Comparison of ENCODE assay signal across 9 cellular contexts in the genomic region with DNA sequence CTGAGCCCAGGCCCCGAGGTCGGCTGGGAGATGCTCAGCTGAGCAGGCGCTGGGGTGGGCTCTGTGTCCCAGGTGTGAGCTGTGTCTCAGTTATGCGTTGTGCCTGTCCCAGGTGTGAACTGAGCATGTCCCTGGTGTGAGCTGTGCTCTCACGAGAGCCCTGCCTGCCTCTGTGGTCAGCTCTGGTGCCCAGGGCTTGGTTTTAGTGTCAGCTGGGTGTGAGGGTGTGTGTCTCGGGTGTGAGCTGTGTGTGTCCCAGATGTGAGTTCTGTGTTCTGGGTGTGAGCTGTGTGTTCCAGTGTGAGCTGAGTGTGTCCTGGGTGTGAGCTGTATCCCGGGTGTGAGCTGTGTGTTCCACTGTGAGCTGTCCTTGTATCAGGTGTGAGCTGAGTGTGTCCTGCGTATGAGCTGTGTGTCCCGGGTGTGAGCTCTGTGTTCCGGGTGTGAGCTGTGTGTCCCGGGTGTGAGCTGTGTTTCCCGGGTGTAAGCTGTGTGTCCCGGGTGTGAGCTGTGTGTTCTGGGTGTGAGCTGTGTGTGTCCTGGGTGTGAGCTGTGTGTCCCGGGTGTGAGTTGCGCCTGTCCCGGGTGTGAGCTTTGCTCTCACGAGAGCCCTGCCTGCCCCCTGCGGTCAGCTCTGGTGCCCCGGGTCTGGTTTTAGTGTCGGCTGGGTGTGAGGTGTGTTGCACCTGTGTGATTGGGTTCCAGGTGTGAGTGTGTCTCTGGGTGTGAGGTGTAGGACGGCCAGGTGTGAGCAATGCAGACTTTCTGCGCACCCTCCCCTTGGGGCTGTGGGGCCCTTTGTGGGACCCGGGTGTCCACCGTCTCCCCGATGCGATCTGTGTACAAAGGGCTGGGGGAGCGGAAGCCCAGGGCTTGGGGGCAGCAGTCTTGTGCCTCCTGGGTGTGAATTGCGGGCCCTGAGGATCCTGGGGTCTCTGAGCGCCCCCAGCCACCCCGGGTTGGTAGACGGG. TPM values are rescaled to one million over a fixed set of nuclear protein-coding genes. Genes with fewer than 3 reads are reported as not detected.
DNase-seq lines count a peak whose midpoint lies in the region; ATAC-seq and TF ChIP-seq lines count a peak whose summit lies in the region.
"Had no signal": no experiment of that assay in that cellular context is flagged by ENCODE, and none has a peak within 500 bp of the region (broad histone marks: within the 10 kb centered on the region; RNA-seq: fewer than 3 reads in every experiment).

No MANE protein-coding gene starts in this region.

- no TSS peak for BruUV-seq in PC-9 (replicated peaks; lab: Mats Ljungman, UMichigan)

- ATAC-seq in CD8-positive, alpha-beta T cell = peak; percentile 14
- ATAC-seq in naive thymus-derived CD4-positive, alpha-beta T cell = peak; percentile 28
- no peak for ATAC-seq in GM21447 (IDR thresholded peaks at IDR 0.05; ENCODE audit: unreplicated experiment)
- no peak for ATAC-seq in GM21528 (IDR thresholded peaks at IDR 0.05; ENCODE audit: low FRiP score, unreplicated experiment)

- peaks cover 11% of the 10 kb centered on the region for H3K36me3 Mint-ChIP-seq in CD8-positive, alpha-beta T cell
- peaks cover 0 to 20% (median 3%) of the 10 kb centered on the region in 5 donors for H3K36me3 Mint-ChIP-seq in naive thymus-derived CD4-positive, alpha-beta T cell

- no peaks in the 10 kb centered on the region for H3F3A ChIP-seq in PC-9 (ENCODE audit: insufficient read depth, low read depth)

- no peaks in the 10 kb centered on the region for H3K9me3 ChIP-seq in CD8-positive, alpha-beta T cell (ENCODE audit: low read length)
- no peaks in the 10 kb centered on the region for H3K9me3 ChIP-seq in naive thymus-derived CD4-positive, alpha-beta T cell (ENCODE audit: control insufficient read depth in 2 of 3, low read length in 3 of 3)
- no peaks in the 10 kb centered on the region for H3K9me3 ChIP-seq in PC-9 (ENCODE audit: insufficient read depth, low read depth)

- no peaks in the 10 kb centered on the region for H4K20me1 ChIP-seq in PC-9 (ENCODE audit: insufficient read depth)

- H3K9me2 ChIP-seq in PC-9 (ENCODE audit: insufficient read depth) = no peaks in the 10 kb centered on the region

- H3K4me3 Mint-ChIP-seq in CD8-positive, alpha-beta T cell = peak overlapping the region; percentile 90
- H3K4me3 Mint-ChIP-seq in naive thymus-derived CD4-positive, alpha-beta T cell = peak overlapping the region; percentile 87 to 96 (median 91)

- H3K27me3 Mint-ChIP-seq in CD8-positive, alpha-beta T cell (ENCODE audit: low read depth) = no peaks in the 10 kb centered on the region
- H3K27me3 Mint-ChIP-seq in naive thymus-derived CD4-positive, alpha-beta T cell = no peaks in the 10 kb centered on the region

- 46 to 57% (median 50%) methylated on average over 28 to 31 of the region's 31 CpGs for WGBS in adipose tissue, 3 donors

- CTCF ChIA-PET in CD8-positive, alpha-beta T cell (lab: Charles Lee) = interaction anchor here (1.1 to 8.5 kb wide), 7 partner anchors 14 to 104 kb away, joined by 3 to 58 read pairs (median 6); no protein-coding TSS in a partner anchor
- CTCF ChIA-PET in naive thymus-derived CD4-positive, alpha-beta T cell (lab: Charles Lee) = interaction anchor here (0.6 to 3.1 kb wide), 10 partner anchors 8 to 161 kb away, joined by 3 to 15 read pairs (median 4); no protein-coding TSS in a partner anchor
- CTCF ChIA-PET in PC-9 (lab: Charles Lee) = no interaction called here

- POLR2A ChIA-PET in CD8-positive, alpha-beta T cell (lab: Charles Lee) = interaction anchor here (0.6 to 1.7 kb wide), 12 partner anchors 9 to 188 kb away, joined by 3 to 9 read pairs (median 4); partner anchors contain the start of genes GADD45B and LMNB2
- POLR2A ChIA-PET in naive thymus-derived CD4-positive, alpha-beta T cell (lab: Charles Lee) = interaction anchor here (0.6 to 2.7 kb wide), 15 partner anchors 10 to 696 kb away, joined by 3 to 18 read pairs (median 6); partner anchors contain the start of gene LMNB2
- POLR2A ChIA-PET in PC-9 (lab: Charles Lee; ENCODE audit: unreplicated experiment) = no interaction called here

- peaks cover 32% of the 10 kb centered on the region for H3K4me1 Mint-ChIP-seq in CD8-positive, alpha-beta T cell (ENCODE audit: low read depth)
- H3K4me1 Mint-ChIP-seq in naive thymus-derived CD4-positive, alpha-beta T cell = peaks cover 21 to 40% (median 28%) of the 10 kb centered on the region in 7 donors

- H3K4me3 ChIP-seq in CD8-positive, alpha-beta T cell (ENCODE audit: low read depth, low read length) = peak overlapping the region; percentile 77
- H3K4me3 ChIP-seq in H7 (ENCODE audit: insufficient read depth, low read depth, low read length) (no peak overlapping the region), PC-9 (no peak overlapping the region)
- H3K4me3 ChIP-seq in naive thymus-derived CD4-positive, alpha-beta T cell (ENCODE audit: low read length) = peak overlapping the region; percentile 74

- H3K9me3 Mint-ChIP-seq in CD8-positive, alpha-beta T cell = no peaks in the 10 kb centered on the region
- H3K9me3 Mint-ChIP-seq in naive thymus-derived CD4-positive, alpha-beta T cell = peaks cover 0 to 2% (median 0%) of the 10 kb centered on the region in 11 donors

- H3K27ac Mint-ChIP-seq in CD8-positive, alpha-beta T cell = peak overlapping the region; percentile 90
- H3K27ac Mint-ChIP-seq in naive thymus-derived CD4-positive, alpha-beta T cell = peak overlapping the region; percentile 87 to 98 (median 92)

- no peak for TF ChIP-seq CTCF in CD8-positive, alpha-beta T cell (IDR thresholded peaks at IDR 0.05)
- TF ChIP-seq CTCF in PC-9 (conservative IDR thresholded peaks at IDR 0.05) = no peak

- no peak overlapping the region for H2AFZ ChIP-seq in PC-9

- H3K27ac ChIP-seq in CD8-positive, alpha-beta T cell (ENCODE audit: low read depth, low read length) = peak overlapping the region; percentile 71
- H3K27ac ChIP-seq in adipose tissue (ENCODE audit: low read depth, low read length) (peak overlapping the region; percentile 26), PC-9 (no peak overlapping the region)
- peak overlapping the region; percentile 59 for H3K27ac ChIP-seq in naive thymus-derived CD4-positive, alpha-beta T cell (ENCODE audit: low read depth, low read length)

- DNase-seq in CD8-positive, alpha-beta T cell = no peak
- DNase-seq in H7 = peak; percentile 68
- DNase-seq in naive thymus-derived CD4-positive, alpha-beta T cell = peak in 1 of 9 donors; percentile 21
- no peak for DNase-seq in CD1c-positive myeloid dendritic cell (ENCODE audit: extremely low spot score)
- DNase-seq in PC-9 = no peak
- DNase-seq: retina had no signal

- H3K4me1 ChIP-seq in CD8-positive, alpha-beta T cell (ENCODE audit: insufficient read depth, low read length) = peaks cover 21% of the 10 kb centered on the region
- H3K4me1 ChIP-seq in naive thymus-derived CD4-positive, alpha-beta T cell (ENCODE audit: control insufficient read depth in 2 of 2, insufficient read depth in 2 of 2, low read length in 2 of 2) = peaks cover 15 to 19% of the 10 kb centered on the region in 2 donors
- H3K4me1 ChIP-seq in PC-9 (replicated peaks; ENCODE audit: insufficient read depth) = no peaks in the 10 kb centered on the region

- H3K4me2 ChIP-seq in PC-9 = no peak overlapping the region

- H3K27me3 ChIP-seq in CD8-positive, alpha-beta T cell (ENCODE audit: insufficient read depth, low read length) = no peaks in the 10 kb centered on the region
- H3K27me3 ChIP-seq in H7 (ENCODE audit: control insufficient read depth, insufficient read depth, low read length) (peaks cover 33% of the 10 kb centered on the region; the same call in 1 of the 2 replicates), PC-9 (ENCODE audit: insufficient read depth, low read depth) (no peaks in the 10 kb centered on the region)
- no peaks in the 10 kb centered on the region for H3K27me3 ChIP-seq in naive thymus-derived CD4-positive, alpha-beta T cell (ENCODE audit: control insufficient read depth in 2 of 2, insufficient read depth in 2 of 2, low read length in 2 of 2)

- H3K36me3 ChIP-seq in CD8-positive, alpha-beta T cell (ENCODE audit: insufficient read depth, low read length) = no peaks in the 10 kb centered on the region
- H3K36me3 ChIP-seq in H7 (replicated peaks; ENCODE audit: control insufficient read depth, insufficient read depth, low read length) (no peaks in the 10 kb centered on the region), PC-9 (ENCODE audit: low read depth) (no peaks in the 10 kb centered on the region)
- peaks cover 0 to 2% (median 0%) of the 10 kb centered on the region in 3 experiments for H3K36me3 ChIP-seq in naive thymus-derived CD4-positive, alpha-beta T cell (ENCODE audit: control insufficient read depth in 2 of 3, insufficient read depth in 3 of 3, low read length in 3 of 3)

- no peaks in the 10 kb centered on the region for H3K79me2 ChIP-seq in PC-9 (ENCODE audit: low read depth)

- intact Hi-C loops in CD8-positive, alpha-beta T cell (cut with DNase I, micrococcal nuclease) = loop anchor here in 1 of 2 experiments (5.0 kb wide), 1 partner anchor 38 kb away; the partner anchor contains the start of genes LSM7 and SPPL2B
- intact Hi-C loops in naive thymus-derived CD4-positive, alpha-beta T cell (cut with micrococcal nuclease) = loop anchor here (1.0 to 2.0 kb wide), 3 partner anchors 14 to 40 kb away; partner anchors contain the start of genes LSM7 (in 1 of the 2) and SPPL2B (in 1 of the 2)
- intact Hi-C loops in PC-9 (cut with micrococcal nuclease; ENCODE audit: unreplicated experiment) = no loop called here

RNA-seq across cellular contexts. Expression of gene PEAK3, which starts 7.1 kb away (rescaled TPM):
- not detected for total RNA-seq in CD8-positive, alpha-beta T cell
- total RNA-seq in H7 (2014; rRNA removed; shearing (Covaris generic)) = not detected in 2 replicates
- polyA plus RNA-seq in adipose tissue = under 1 TPM; 0.10 to 0.48 (median 0.45) TPM
- 1 to 10 TPM in 1 of 5 experiments, under 1 TPM in 3, not detected in 1; 0.14 to 3.9 (median 0.45) TPM for total RNA-seq in naive thymus-derived CD4-positive, alpha-beta T cell
- polyA plus RNA-seq in naive thymus-derived CD4-positive, alpha-beta T cell = under 1 TPM; 0.14 to 0.44 TPM
- not detected in 2 replicates for total RNA-seq in PC-9 (2021)

RNA-seq across cellular contexts. Expression of gene LINGO3, which starts 18.9 kb away (rescaled TPM):
- total RNA-seq in CD8-positive, alpha-beta T cell = under 1 TPM; 0.33 to 0.46 TPM
- total RNA-seq in H7 (2014; rRNA removed; shearing (Covaris generic)) = 1.1 and 2.7 TPM in 2 replicates
- polyA plus RNA-seq in adipose tissue = under 1 TPM in 2 of 3 donors, not detected in 1; 0.05 to 0.19 TPM
- total RNA-seq in naive thymus-derived CD4-positive, alpha-beta T cell = 1 to 10 TPM in 2 of 5 experiments, under 1 TPM in 3; 0.27 to 1.8 (median 0.72) TPM
- polyA plus RNA-seq in naive thymus-derived CD4-positive, alpha-beta T cell = 10 to 100 TPM in 1 of 2 donors, 1 to 10 TPM in 1; 3.6 to 12.9 TPM
- 0.18 TPM in 1 of 2 replicates, not detected in the other for total RNA-seq in PC-9 (2021)

RNA-seq across cellular contexts. Expression of gene JSRP1, which starts 32.8 kb away (rescaled TPM):
- total RNA-seq in CD8-positive, alpha-beta T cell = under 1 TPM in 1 of 2 experiments, not detected in 1; 0.92 TPM
- not detected in 2 replicates for total RNA-seq in H7 (2014; rRNA removed; shearing (Covaris generic))
- under 1 TPM; 0.56 to 0.74 (median 0.56) TPM for polyA plus RNA-seq in adipose tissue
- total RNA-seq in naive thymus-derived CD4-positive, alpha-beta T cell = under 1 TPM in 3 of 5 experiments, not detected in 2; 0.24 to 0.41 (median 0.27) TPM
- under 1 TPM in 1 of 2 donors, not detected in 1; 0.54 TPM for polyA plus RNA-seq in naive thymus-derived CD4-positive, alpha-beta T cell
- total RNA-seq in PC-9 (2021) = 1.1 and 1.4 TPM in 2 replicates

RNA-seq across cellular contexts. Expression of gene LSM7, which starts 39.4 kb away (rescaled TPM):
- total RNA-seq in CD8-positive, alpha-beta T cell = 100 to 1,000 TPM; 103 to 113 TPM
- total RNA-seq in H7 (2014; rRNA removed; shearing (Covaris generic)) = 320 and 421 TPM in 2 replicates
- polyA plus RNA-seq in adipose tissue = 100 to 1,000 TPM in 2 of 3 donors, 10 to 100 TPM in 1; 97.8 to 222 (median 149) TPM
- total RNA-seq in naive thymus-derived CD4-positive, alpha-beta T cell = 100 to 1,000 TPM in 3 of 5 experiments, 10 to 100 TPM in 2; 79.4 to 131 (median 102) TPM
- polyA plus RNA-seq in naive thymus-derived CD4-positive, alpha-beta T cell = 100 to 1,000 TPM; 142 to 182 TPM
- total RNA-seq in PC-9 (2021) = 80.2 and 83.4 TPM in 2 replicates

RNA-seq across cellular contexts. Expression of gene SPPL2B, which starts 39.5 kb away (rescaled TPM):
- 100 to 1,000 TPM; 123 to 126 TPM for total RNA-seq in CD8-positive, alpha-beta T cell
- 65.9 and 75.3 TPM in 2 replicates for total RNA-seq in H7 (2014; rRNA removed; shearing (Covaris generic))
- polyA plus RNA-seq in adipose tissue = 10 to 100 TPM; 39.4 to 46.2 (median 45.5) TPM
- 100 to 1,000 TPM in 4 of 5 experiments, 10 to 100 TPM in 1; 92.2 to 150 (median 140) TPM for total RNA-seq in naive thymus-derived CD4-positive, alpha-beta T cell
- 10 to 100 TPM; 11.1 to 15.7 TPM for polyA plus RNA-seq in naive thymus-derived CD4-positive, alpha-beta T cell
- total RNA-seq in PC-9 (2021) = 49.6 and 64.1 TPM in 2 replicates

Comparison
In these comparisons a context has a peak if more than half of its experiments do, and no peak if none do; other contexts are left out.
1. ATAC-seq: peak in CD8-positive, alpha-beta T cell (single experiment) and naive thymus-derived CD4-positive, alpha-beta T cell (single experiment); none in GM21447 (single experiment) and GM21528 (single experiment).
2. H3K4me3 ChIP-seq: peak in CD8-positive, alpha-beta T cell (single experiment) and naive thymus-derived CD4-positive, alpha-beta T cell (single experiment); none in H7 (single experiment) and PC-9 (single experiment).